In genomic region chr5:1293416-1293996, GRCh38 we compare ENCODE assay signal across 12 cellular contexts. TPM values are rescaled to one million over a fixed set of nuclear protein-coding genes. Genes with fewer than 3 reads are reported as not detected.
DNase-seq lines count a peak whose midpoint lies in the region; ATAC-seq and TF ChIP-seq lines count a peak whose summit lies in the region.
"Had no signal": no experiment of that assay in that cellular context is flagged by ENCODE, and none has a peak within 500 bp of the region (broad histone marks: within the 10 kb centered on the region; RNA-seq: fewer than 3 reads in every experiment).

No MANE protein-coding gene starts in this region.

- H3K27ac Mint-ChIP-seq in activated CD4-positive, alpha-beta memory T cell treated with anti-CD3 and anti-CD28 coated beads for 36 hours, result no peak overlapping the region
- H3K27ac Mint-ChIP-seq in activated CD4-positive, alpha-beta memory T cell treated with anti-CD3 and anti-CD28 coated beads, Interleukin-2, amount 10 ng/mL, durations not matched to agents 7 days and 5 days, result no peak overlapping the region
- no peak overlapping the region for H3K27ac Mint-ChIP-seq in effector memory CD8-positive, alpha-beta T cell
- no peak overlapping the region for H3K27ac Mint-ChIP-seq in progenitor cell of endocrine pancreas

- H3K4me3 ChIP-seq in OCI-LY7 (ENCODE audit: low read depth, low read length, poor library complexity, severe bottlenecking), result peak overlapping the region; percentile 79

- POLR2A ChIA-PET in activated CD4-positive, alpha-beta memory T cell treated with anti-CD3 and anti-CD28 coated beads for 36 hours (lab: Charles Lee), result no interaction called here
- POLR2A ChIA-PET in activated CD4-positive, alpha-beta memory T cell treated with anti-CD3 and anti-CD28 coated beads, Interleukin-2, amount 10 ng/mL, durations not matched to agents 7 days and 5 days (lab: Charles Lee), result interaction anchor here (2.5 kb wide), 1 partner anchor 23 kb away, joined by 7 read pairs; no protein-coding TSS in a partner anchor
- POLR2A ChIA-PET in OCI-LY7 (lab: Charles Lee), result interaction anchor here (0.7 to 7.0 kb wide), 5 partner anchors 12 to 24 kb away, joined by 3 to 60 read pairs (median 3); no protein-coding TSS in a partner anchor

- no peaks in the 10 kb centered on the region for H3K27me3 Mint-ChIP-seq in activated CD4-positive, alpha-beta memory T cell treated with anti-CD3 and anti-CD28 coated beads for 36 hours
- peaks cover 7% of the 10 kb centered on the region for H3K27me3 Mint-ChIP-seq in activated CD4-positive, alpha-beta memory T cell treated with anti-CD3 and anti-CD28 coated beads, Interleukin-2, amount 10 ng/mL, durations not matched to agents 7 days and 5 days
- H3K27me3 Mint-ChIP-seq in effector memory CD8-positive, alpha-beta T cell, result peaks cover 16 to 34% of the 10 kb centered on the region in 2 donors
- peaks cover 40% of the 10 kb centered on the region for H3K27me3 Mint-ChIP-seq in progenitor cell of endocrine pancreas

- TF ChIP-seq CTCF in OCI-LY7 (conservative IDR thresholded peaks at IDR 0.05; ENCODE audit: low read length), result no peak
- no peak for TF ChIP-seq CTCF in progenitor cell of endocrine pancreas (IDR thresholded peaks at IDR 0.05; ENCODE audit: unreplicated experiment)

- intact Hi-C loops in activated CD4-positive, alpha-beta memory T cell treated with anti-CD3 and anti-CD28 coated beads for 36 hours (cut with micrococcal nuclease), result loop anchor here (10.0 kb wide), 1 partner anchor 51 kb away; the partner anchor contains the start of gene CLPTM1L
- intact Hi-C loops in OCI-LY7 (cut with micrococcal nuclease; ENCODE audit: unreplicated experiment), result no loop called here

- H3K9me2 ChIP-seq in OCI-LY7 (ENCODE audit: insufficient read depth, low read length), result no peaks in the 10 kb centered on the region

- no TSS peak for BruUV-seq in OCI-LY7 (replicated peaks; lab: Mats Ljungman, UMichigan)

- no peaks in the 10 kb centered on the region for H3K9me3 ChIP-seq in OCI-LY7 (ENCODE audit: low read length)

- DNase-seq in activated CD4-positive, alpha-beta memory T cell treated with anti-CD3 and anti-CD28 coated beads for 36 hours, result no peak
- no peak for DNase-seq in activated CD4-positive, alpha-beta memory T cell treated with anti-CD3 and anti-CD28 coated beads, Interleukin-2, amount 10 ng/mL, durations not matched to agents 7 days and 5 days
- peak; percentile 68 for DNase-seq in OCI-LY7 (ENCODE audit: low spot score)
- no peak for DNase-seq in effector memory CD8-positive, alpha-beta T cell
- DNase-seq in progenitor cell of endocrine pancreas (ENCODE audit: low spot score, unreplicated experiment), result no peak
- DNase-seq in SHP77 (lab: John Stamatoyannopoulos, UW), result no peak
- no peak for DNase-seq in NAMALWA (ENCODE audit: low spot score)
- DNase-seq: DMS79; MV-4-11; stimulated activated CD4-positive, alpha-beta T cell treated with anti-CD3 and anti-CD28 coated beads, Interleukin-2, amount 100 ng/mL, for 24 hours had no signal

- ATAC-seq in effector memory CD8-positive, alpha-beta T cell (replicated peaks), result no peak
- no peak for ATAC-seq in esophagus mucosa

- H3K27ac ChIP-seq in OCI-LY7 (ENCODE audit: low read depth, low read length, poor library complexity, severe bottlenecking), result peak overlapping the region; percentile 87

- H3K36me3 Mint-ChIP-seq in activated CD4-positive, alpha-beta memory T cell treated with anti-CD3 and anti-CD28 coated beads for 36 hours, result no peaks in the 10 kb centered on the region
- H3K36me3 Mint-ChIP-seq in activated CD4-positive, alpha-beta memory T cell treated with anti-CD3 and anti-CD28 coated beads, Interleukin-2, amount 10 ng/mL, durations not matched to agents 7 days and 5 days (ENCODE audit: low read depth), result no peaks in the 10 kb centered on the region
- no peaks in the 10 kb centered on the region for H3K36me3 Mint-ChIP-seq in effector memory CD8-positive, alpha-beta T cell (ENCODE audit: insufficient read depth)
- H3K36me3 Mint-ChIP-seq in progenitor cell of endocrine pancreas (ENCODE audit: insufficient read depth), result no peaks in the 10 kb centered on the region

- peaks cover 60% of the 10 kb centered on the region for H3K4me1 ChIP-seq in OCI-LY7 (ENCODE audit: insufficient read depth, low read length, poor library complexity, severe bottlenecking)

- H3K36me3 ChIP-seq in OCI-LY7 (ENCODE audit: insufficient read depth, low read length), result peaks cover 49% of the 10 kb centered on the region

- peak overlapping the region; percentile 48 for H3K4me3 Mint-ChIP-seq in activated CD4-positive, alpha-beta memory T cell treated with anti-CD3 and anti-CD28 coated beads for 36 hours
- H3K4me3 Mint-ChIP-seq in activated CD4-positive, alpha-beta memory T cell treated with anti-CD3 and anti-CD28 coated beads, Interleukin-2, amount 10 ng/mL, durations not matched to agents 7 days and 5 days, result no peak overlapping the region
- H3K4me3 Mint-ChIP-seq in effector memory CD8-positive, alpha-beta T cell, result peak overlapping the region; percentile 29 to 46
- peak overlapping the region; percentile 35 for H3K4me3 Mint-ChIP-seq in progenitor cell of endocrine pancreas (ENCODE audit: low read depth)

- peaks cover 7% of the 10 kb centered on the region; the same call in 1 of the 2 replicates for H4K20me1 ChIP-seq in OCI-LY7 (ENCODE audit: insufficient read depth, low read length)

- CTCF ChIA-PET in activated CD4-positive, alpha-beta memory T cell treated with anti-CD3 and anti-CD28 coated beads for 36 hours (lab: Charles Lee), result interaction anchor here (1.0 kb wide), 1 partner anchor 124 kb away, joined by 3 read pairs; no protein-coding TSS in a partner anchor
- CTCF ChIA-PET in activated CD4-positive, alpha-beta memory T cell treated with anti-CD3 and anti-CD28 coated beads, Interleukin-2, amount 10 ng/mL, durations not matched to agents 7 days and 5 days (lab: Charles Lee), result no interaction called here
- CTCF ChIA-PET in OCI-LY7 (lab: Charles Lee; ENCODE audit: unreplicated experiment), result interaction anchor here (0.6 kb wide), 2 partner anchors 30 to 51 kb away, joined by 4 read pairs; partner anchors contain the start of gene CLPTM1L

- peak overlapping the region; percentile 87 for H3K4me2 ChIP-seq in OCI-LY7 (ENCODE audit: low read length)

- no peaks in the 10 kb centered on the region for H3K9me3 Mint-ChIP-seq in activated CD4-positive, alpha-beta memory T cell treated with anti-CD3 and anti-CD28 coated beads for 36 hours
- no peaks in the 10 kb centered on the region for H3K9me3 Mint-ChIP-seq in activated CD4-positive, alpha-beta memory T cell treated with anti-CD3 and anti-CD28 coated beads, Interleukin-2, amount 10 ng/mL, durations not matched to agents 7 days and 5 days
- peaks cover 0 to 2% of the 10 kb centered on the region in 2 donors for H3K9me3 Mint-ChIP-seq in effector memory CD8-positive, alpha-beta T cell
- H3K9me3 Mint-ChIP-seq in progenitor cell of endocrine pancreas (ENCODE audit: low read depth), result no peaks in the 10 kb centered on the region

- no peak overlapping the region for H2AFZ ChIP-seq in OCI-LY7 (ENCODE audit: low read length)

- peaks cover 5% of the 10 kb centered on the region for H3K4me1 Mint-ChIP-seq in activated CD4-positive, alpha-beta memory T cell treated with anti-CD3 and anti-CD28 coated beads for 36 hours (ENCODE audit: low read depth)
- peaks cover 7% of the 10 kb centered on the region for H3K4me1 Mint-ChIP-seq in activated CD4-positive, alpha-beta memory T cell treated with anti-CD3 and anti-CD28 coated beads, Interleukin-2, amount 10 ng/mL, durations not matched to agents 7 days and 5 days
- H3K4me1 Mint-ChIP-seq in effector memory CD8-positive, alpha-beta T cell (ENCODE audit: low read depth in 2 of 2), result peaks cover 0 to 1% of the 10 kb centered on the region in 2 donors
- H3K4me1 Mint-ChIP-seq in progenitor cell of endocrine pancreas (ENCODE audit: low read depth), result no peaks in the 10 kb centered on the region

- peaks cover 64% of the 10 kb centered on the region for H3K79me2 ChIP-seq in OCI-LY7 (ENCODE audit: insufficient read depth, low read depth, low read length)

RNA-seq across cellular contexts. Expression of gene TERT, which starts 1.4 kb away (rescaled TPM):
- 1 to 10 TPM; 4.7 to 7.3 TPM for total RNA-seq in activated CD4-positive, alpha-beta memory T cell treated with anti-CD3 and anti-CD28 coated beads for 36 hours
- 1 to 10 TPM; 2.1 to 2.2 TPM for total RNA-seq in activated CD4-positive, alpha-beta memory T cell treated with anti-CD3 and anti-CD28 coated beads, Interleukin-2, amount 10 ng/mL, durations not matched to agents 7 days and 5 days
- 120 and 156 TPM in 2 replicates for total RNA-seq in OCI-LY7 (2014; rRNA removed; shearing (Covaris generic))
- total RNA-seq in OCI-LY7 (2022) (173 and 198 TPM in 2 replicates), progenitor cell of endocrine pancreas (3.5 and 4.3 TPM in 2 replicates), esophagus mucosa (not detected)
- total RNA-seq: renal cortical epithelial cell had no signal

RNA-seq across cellular contexts. Expression of gene CLPTM1L, which starts 51.4 kb away (rescaled TPM):
- 10 to 100 TPM; 70.1 to 72.9 TPM for total RNA-seq in activated CD4-positive, alpha-beta memory T cell treated with anti-CD3 and anti-CD28 coated beads for 36 hours
- total RNA-seq in activated CD4-positive, alpha-beta memory T cell treated with anti-CD3 and anti-CD28 coated beads, Interleukin-2, amount 10 ng/mL, durations not matched to agents 7 days and 5 days, result 100 to 1,000 TPM in 1 of 2 experiments, 10 to 100 TPM in 1; 99.7 to 101 TPM
- 356 and 395 TPM in 2 replicates for total RNA-seq in OCI-LY7 (2014; rRNA removed; shearing (Covaris generic))
- 395 and 396 TPM in 2 replicates for total RNA-seq in OCI-LY7 (2022)
- 90.3 and 95.4 TPM in 2 replicates for total RNA-seq in progenitor cell of endocrine pancreas
- total RNA-seq in esophagus mucosa, result 39.5 TPM

Comparison
In these comparisons a context has a peak if more than half of its experiments do, and no peak if none do; other contexts are left out.
1. RNA of gene TERT, which starts 1.4 kb away (total RNA-seq): 120 to 198 TPM in OCI-LY7; 4.7 to 7.3 TPM in activated CD4-positive, alpha-beta memory T cell treated with anti-CD3 and anti-CD28 coated beads for 36 hours, 3.5 to 4.3 TPM in progenitor cell of endocrine pancreas, 2.1 to 2.2 TPM in activated CD4-positive, alpha-beta memory T cell treated with anti-CD3 and anti-CD28 coated beads, Interleukin-2, amount 10 ng/mL, durations not matched to agents 7 days and 5 days and not detected in esophagus mucosa (single experiment); every median in the first group is over 10 times any median in the second.